ENCODE assay signal across 2 cellular contexts in the genomic region with DNA sequence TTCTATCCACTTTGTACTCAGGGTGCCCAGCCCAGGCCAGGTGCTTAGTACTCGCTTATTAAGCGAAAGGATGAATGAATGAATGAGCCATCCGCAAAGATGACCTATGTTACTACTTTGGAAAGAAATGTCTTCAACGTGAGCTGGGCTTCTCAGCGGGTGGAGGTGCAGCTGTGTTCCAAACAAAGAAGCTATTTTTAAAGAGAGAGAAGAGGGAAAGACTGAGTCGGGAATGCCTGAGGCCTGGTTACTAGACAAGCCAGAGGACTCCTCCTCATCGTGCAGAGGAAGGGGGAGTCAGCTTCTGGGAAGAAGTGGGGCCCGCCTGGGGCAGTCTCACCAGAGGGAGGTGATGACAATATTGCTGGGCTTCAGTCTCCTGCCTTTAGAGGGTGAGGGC.
TF ChIP-seq lines count a peak whose summit lies in the region.

No MANE protein-coding gene starts in this region.

TF ChIP-seq in HEK293, 187 proteins besides CTCF, POLR2A, EP300 and RAD21 (continued from another document):
- no peak for TF ChIP-seq ZNF501 (tag by site-specific recombination; IDR thresholded peaks at IDR 0.05)

TF ChIP-seq in K562, 482 proteins besides CTCF, POLR2A, EP300 and RAD21 (continued from another document):
- TF ChIP-seq, protein P1, sequence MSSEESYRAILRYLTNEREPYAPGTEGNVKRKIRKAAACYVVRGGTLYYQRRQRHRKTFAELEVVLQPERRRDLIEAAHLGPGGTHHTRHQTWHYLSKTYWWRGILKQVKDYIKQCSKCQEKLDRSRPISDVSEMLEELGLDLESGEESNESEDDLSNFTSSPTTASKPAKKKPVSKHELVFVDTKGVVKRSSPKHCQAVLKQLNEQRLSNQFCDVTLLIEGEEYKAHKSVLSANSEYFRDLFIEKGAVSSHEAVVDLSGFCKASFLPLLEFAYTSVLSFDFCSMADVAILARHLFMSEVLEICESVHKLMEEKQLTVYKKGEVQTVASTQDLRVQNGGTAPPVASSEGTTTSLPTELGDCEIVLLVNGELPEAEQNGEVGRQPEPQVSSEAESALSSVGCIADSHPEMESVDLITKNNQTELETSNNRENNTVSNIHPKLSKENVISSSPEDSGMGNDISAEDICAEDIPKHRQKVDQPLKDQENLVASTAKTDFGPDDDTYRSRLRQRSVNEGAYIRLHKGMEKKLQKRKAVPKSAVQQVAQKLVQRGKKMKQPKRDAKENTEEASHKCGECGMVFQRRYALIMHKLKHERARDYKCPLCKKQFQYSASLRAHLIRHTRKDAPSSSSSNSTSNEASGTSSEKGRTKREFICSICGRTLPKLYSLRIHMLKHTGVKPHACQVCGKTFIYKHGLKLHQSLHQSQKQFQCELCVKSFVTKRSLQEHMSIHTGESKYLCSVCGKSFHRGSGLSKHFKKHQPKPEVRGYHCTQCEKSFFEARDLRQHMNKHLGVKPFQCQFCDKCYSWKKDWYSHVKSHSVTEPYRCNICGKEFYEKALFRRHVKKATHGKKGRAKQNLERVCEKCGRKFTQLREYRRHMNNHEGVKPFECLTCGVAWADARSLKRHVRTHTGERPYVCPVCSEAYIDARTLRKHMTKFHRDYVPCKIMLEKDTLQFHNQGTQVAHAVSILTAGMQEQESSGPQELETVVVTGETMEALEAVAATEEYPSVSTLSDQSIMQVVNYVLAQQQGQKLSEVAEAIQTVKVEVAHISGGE (CRISPR knock-in tag; IDR thresholded peaks at IDR 0.05) = 0 out of 6 replicates have a peak, but pooled peaks of 1 of the 3 experiments have one; percentile 14
- TF ChIP-seq CHD1 (IDR thresholded peaks at IDR 0.05; ENCODE audit: low read length) = no peak
TF ChIP-seq in K562: peak in this region for 1.
